ENCODE assay signal across 8 cellular contexts in the genomic region with DNA sequence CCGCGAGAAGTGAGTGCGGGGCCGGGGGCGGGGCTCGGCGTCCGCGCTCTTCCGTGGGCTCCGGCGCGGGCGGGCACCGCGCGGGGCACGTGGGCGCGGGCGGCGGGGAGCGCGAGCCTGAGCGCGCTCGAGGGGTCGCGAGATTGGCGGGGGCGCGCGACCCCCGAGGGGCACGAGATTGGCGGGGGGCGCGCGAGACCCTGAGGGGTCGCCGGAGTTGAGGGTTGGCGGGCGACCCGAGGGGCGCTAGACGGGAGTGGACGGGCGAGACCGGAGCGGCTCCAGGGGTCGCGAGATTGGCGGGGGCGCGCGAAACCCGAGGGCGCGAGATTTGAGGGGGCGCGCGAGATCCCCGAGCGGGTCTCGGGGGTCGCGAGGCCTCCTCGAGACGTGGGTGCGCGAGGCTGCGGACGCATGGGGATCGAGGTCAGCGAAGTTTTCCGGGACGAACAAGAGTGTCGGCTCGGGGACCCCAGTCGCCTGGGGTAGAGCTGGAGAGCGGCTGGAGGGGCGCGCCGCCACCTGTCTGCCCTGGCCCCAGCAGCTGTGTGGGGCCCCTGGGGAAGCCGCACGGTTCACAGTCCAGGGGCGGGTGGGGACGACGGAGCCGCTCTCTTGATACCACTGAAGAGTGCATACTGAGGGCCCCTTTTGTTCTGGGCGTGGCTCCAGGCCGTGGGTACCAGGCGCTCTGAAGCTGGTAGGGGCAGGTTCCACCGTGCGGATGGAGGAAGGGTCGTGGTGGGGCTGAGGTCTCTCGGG. TPM values are rescaled to one million over a fixed set of nuclear protein-coding genes. Genes with fewer than 3 reads are reported as not detected.
A peak's percentile ranks its signal among the peaks of the same experiment; 100 is the strongest.
DNase-seq lines count a peak whose midpoint lies in the region; ATAC-seq, FAIRE-seq and TF ChIP-seq lines count a peak whose summit lies in the region.

No MANE protein-coding gene starts in this region.

- peak overlapping the region; percentile 84 for H3K18ac ChIP-seq in trophoblast cell (ENCODE audit: low read length)

- H2BK120ac ChIP-seq in trophoblast cell (ENCODE audit: insufficient read depth, low read length, poor library complexity): peak overlapping the region; percentile 64

- TF ChIP-seq POLR2A in esophagus squamous epithelium (IDR thresholded peaks at IDR 0.05): no peak

- peak overlapping the region; percentile 73 for H4K8ac ChIP-seq in trophoblast cell (ENCODE audit: low read depth, low read length)

- H3K27me3 ChIP-seq in HL-60 (ENCODE audit: insufficient read depth, poor library complexity, severe bottlenecking) (no peaks in the 10 kb centered on the region), esophagus squamous epithelium (peaks cover 0 to 31% (median 0%) of the 10 kb centered on the region in 4 donors), trophoblast cell (ENCODE audit: insufficient read depth, low read length) (no peaks in the 10 kb centered on the region)

- H3K4me3 ChIP-seq in GM12865 (ENCODE audit: low read depth, low read length) (peak overlapping the region; percentile 65), HL-60 (replicated peaks; ENCODE audit: insufficient read depth, low read length) (peak overlapping the region; percentile 68), esophagus squamous epithelium (peak overlapping the region; percentile 55 to 90 (median 66)), trophoblast cell (ENCODE audit: low read depth, low read length) (peak overlapping the region; percentile 76)

- peak overlapping the region; percentile 42 for H2BK12ac ChIP-seq in trophoblast cell (ENCODE audit: low read length)

- peak overlapping the region; percentile 71 for H2AK5ac ChIP-seq in trophoblast cell (ENCODE audit: low read length)

- TF ChIP-seq CTCF in GM12865 (IDR thresholded peaks at IDR 0.05; ENCODE audit: insufficient read depth, low read depth, low read length, missing control alignments) (no peak), HL-60 (IDR thresholded peaks at IDR 0.05; ENCODE audit: insufficient read depth, low read length) (no peak), esophagus squamous epithelium (IDR thresholded peaks at IDR 0.05) (peak in 1 of 6 experiments; percentile 1)

- peak overlapping the region; percentile 56 for H3K9ac ChIP-seq in trophoblast cell (ENCODE audit: low read length)

- no peak overlapping the region for H3K23ac ChIP-seq in trophoblast cell (ENCODE audit: low read length)

- H3K4me1 ChIP-seq in esophagus squamous epithelium (peaks cover 54 to 95% (median 66%) of the 10 kb centered on the region in 3 donors), trophoblast cell (ENCODE audit: control insufficient read depth in 1 of 2, insufficient read depth in 2 of 2, low read length in 2 of 2) (peaks cover 29 to 35% of the 10 kb centered on the region in 2 experiments)

- peak overlapping the region; percentile 57 for H3K4ac ChIP-seq in trophoblast cell (ENCODE audit: low read depth, low read length)

- H2BK5ac ChIP-seq in trophoblast cell (ENCODE audit: low read depth, low read length, poor library complexity): peak overlapping the region; percentile 36

- peak; percentile 55 for DNase-seq in GM12865 (ENCODE audit: low read depth)
- DNase-seq in HL-60 (ENCODE audit: low read depth in 1 of 2, low spot score in 1 of 2): no peak
- DNase-seq in activated CD4-positive, alpha-beta T cell treated with anti-CD3 and anti-CD28 coated beads, Interleukin-2, amount 50 U/mL, for 48 hours: peak; percentile 61 to 66
- no peak for DNase-seq in esophagus squamous epithelium (lab: John Stamatoyannopoulos, UW)
- DNase-seq in trophoblast cell: no peak
- no peak for DNase-seq in HTR-8/SVneo (ENCODE audit: insufficient read length, low spot score)

- peak overlapping the region; percentile 80 for H3K14ac ChIP-seq in trophoblast cell (ENCODE audit: low read length)

- no peak for FAIRE-seq in HTR-8/SVneo (lab: Jason Lieb, UNC)

- peak overlapping the region; percentile 50 for H4K12ac ChIP-seq in trophoblast cell (ENCODE audit: low read depth, low read length)

- H3K9me3 ChIP-seq in esophagus squamous epithelium (no peaks in the 10 kb centered on the region), trophoblast cell (ENCODE audit: insufficient read depth, low read depth, low read length) (peaks cover 2% of the 10 kb centered on the region)

- H3K4me2 ChIP-seq in trophoblast cell (ENCODE audit: low read length): peak overlapping the region; percentile 78

- H3K27ac ChIP-seq in HL-60 (replicated peaks): peak overlapping the region; percentile 55
- H3K27ac ChIP-seq in esophagus squamous epithelium: peak overlapping the region; percentile 67 to 94 (median 92)
- no peak overlapping the region for H3K27ac ChIP-seq in trophoblast cell (ENCODE audit: low read depth, low read length)

- intact Hi-C loops in esophagus squamous epithelium (cut with DNase I): no loop called here

- WGBS in esophagus squamous epithelium, 2 donors: 0% methylated on average over 1 to 4 of the region's 97 CpGs
- no CpG with 5 or more reads among the region's 97 CpGs for WGBS in trophoblast cell (ENCODE audit: extremely low coverage, insufficient coverage, insufficient read length)

- H3K79me1 ChIP-seq in trophoblast cell (ENCODE audit: low read length): peaks cover 32% of the 10 kb centered on the region

- H3K79me2 ChIP-seq in trophoblast cell (ENCODE audit: control insufficient read depth, insufficient read depth, low read length, poor library complexity): peaks cover 14% of the 10 kb centered on the region

- ATAC-seq in HG02798 (IDR thresholded peaks at IDR 0.05; ENCODE audit: poor library complexity, unreplicated experiment): no peak
- ATAC-seq in GM21515 (IDR thresholded peaks at IDR 0.05; ENCODE audit: unreplicated experiment): no peak

- H2AFZ ChIP-seq in trophoblast cell (ENCODE audit: insufficient read depth, low read length, poor library complexity): peak overlapping the region; percentile 17

- H3K36me3 ChIP-seq in esophagus squamous epithelium (no peaks in the 10 kb centered on the region), trophoblast cell (ENCODE audit: control insufficient read depth in 1 of 2, insufficient read depth in 2 of 2, low read length in 2 of 2) (no peaks in the 10 kb centered on the region)

- peak overlapping the region; percentile 81 for H4K91ac ChIP-seq in trophoblast cell (ENCODE audit: low read depth, low read length)

RNA-seq across cellular contexts. Expression of a gene that starts 0.7 kb away (rescaled TPM):
- 10 to 100 TPM; 23.7 to 48.1 (median 26.1) TPM for total RNA-seq in esophagus squamous epithelium
- 51.1 and 52.0 TPM in 2 replicates for polyA plus RNA-seq in trophoblast cell (2013)

RNA-seq across cellular contexts. Expression of a gene that starts 18.1 kb away (rescaled TPM):
- total RNA-seq in esophagus squamous epithelium: 10 to 100 TPM in 3 of 4 donors, 1 to 10 TPM in 1; 8.1 to 24.4 (median 14.4) TPM
- 476 and 488 TPM in 2 replicates for polyA plus RNA-seq in trophoblast cell (2013)

RNA-seq across cellular contexts. Expression of a gene that starts 22.5 kb away (rescaled TPM):
- 10 to 100 TPM in 1 of 4 donors, 1 to 10 TPM in 1, under 1 TPM in 2; 0.53 to 10.3 (median 1.9) TPM for total RNA-seq in esophagus squamous epithelium
- polyA plus RNA-seq in trophoblast cell (2013): not detected in 2 replicates

RNA-seq across cellular contexts. Expression of a gene that starts 33.9 kb away (rescaled TPM):
- 1 to 10 TPM in 1 of 4 donors, under 1 TPM in 1, not detected in 2; 0.76 to 2.3 TPM for total RNA-seq in esophagus squamous epithelium
- polyA plus RNA-seq in trophoblast cell (2013): 182 and 198 TPM in 2 replicates

Comparison
In these comparisons a context has a peak if more than half of its experiments do, and no peak if none do; other contexts are left out.
1. DNase-seq: peak in GM12865 (single experiment) and activated CD4-positive, alpha-beta T cell treated with anti-CD3 and anti-CD28 coated beads, Interleukin-2, amount 50 U/mL, for 48 hours (2 of 2); none in HL-60 (0 of 2), esophagus squamous epithelium (single experiment), trophoblast cell (0 of 2) and HTR-8/SVneo (single experiment).
2. Peak in every context shown above with its lines, with median percentiles within 50 percentile points of each other: H3K4me3 ChIP-seq.